14 cellular contexts compared by ENCODE assay signal in genomic region chr22:50357222-50357621, GRCh38.
"Had no signal": no experiment of that assay in that cellular context is flagged by ENCODE, and none has a peak within 500 bp of the region (broad histone marks: within the 10 kb centered on the region; RNA-seq: fewer than 3 reads in every experiment).

No MANE protein-coding gene starts in this region.

- DNase-seq: activated CD4-positive, CD25-positive, alpha-beta regulatory T cell; activated naive CD4-positive, alpha-beta T cell; heart right ventricle; left cardiac atrium; retina; stimulated activated CD4-positive, alpha-beta T cell treated with anti-CD3 and anti-CD28 coated beads, Interleukin-12 subunit alpha, Interleukin-12 subunit beta, amount 100 ng/mL, for 4 hours; stimulated activated CD4-positive, alpha-beta T cell treated with anti-CD3 and anti-CD28 coated beads, Interleukin-2, amount 100 ng/mL, for 24 hours; substantia nigra; transverse colon had no signal

- ATAC-seq: gastroesophageal sphincter, heart right ventricle, left cardiac atrium had no signal

- H3K27ac Mint-ChIP-seq: activated T-helper 1 cell treated with anti-CD3 and anti-CD28 coated beads, Interleukin-12 subunit alpha, Interleukin-12 subunit beta, Interleukin-2, Interleukin-4 antibody, amounts not matched to agents 30 ng/mL and 10 ng/mL and 1 ng/mL, durations not matched to agents 14 hours and 24 hours and 36 hours had no signal

- H3K9me3 ChIP-seq: gastroesophageal sphincter, neutrophil, transverse colon, vagina had no signal

- H3K27ac ChIP-seq: gastroesophageal sphincter, heart right ventricle, neutrophil, transverse colon, vagina had no signal

- H3K27me3 ChIP-seq: gastroesophageal sphincter, heart right ventricle, neutrophil, transverse colon, vagina had no signal

- H3K9me3 Mint-ChIP-seq: activated T-helper 1 cell treated with anti-CD3 and anti-CD28 coated beads, Interleukin-12 subunit alpha, Interleukin-12 subunit beta, Interleukin-2, Interleukin-4 antibody, amounts not matched to agents 30 ng/mL and 10 ng/mL and 1 ng/mL, durations not matched to agents 14 hours and 24 hours and 36 hours had no signal

- H3K4me3 Mint-ChIP-seq: activated T-helper 1 cell treated with anti-CD3 and anti-CD28 coated beads, Interleukin-12 subunit alpha, Interleukin-12 subunit beta, Interleukin-2, Interleukin-4 antibody, amounts not matched to agents 30 ng/mL and 10 ng/mL and 1 ng/mL, durations not matched to agents 14 hours and 24 hours and 36 hours had no signal

- H3K4me3 ChIP-seq: gastroesophageal sphincter, heart right ventricle, lung, transverse colon, vagina had no signal
